In the genomic region with DNA sequence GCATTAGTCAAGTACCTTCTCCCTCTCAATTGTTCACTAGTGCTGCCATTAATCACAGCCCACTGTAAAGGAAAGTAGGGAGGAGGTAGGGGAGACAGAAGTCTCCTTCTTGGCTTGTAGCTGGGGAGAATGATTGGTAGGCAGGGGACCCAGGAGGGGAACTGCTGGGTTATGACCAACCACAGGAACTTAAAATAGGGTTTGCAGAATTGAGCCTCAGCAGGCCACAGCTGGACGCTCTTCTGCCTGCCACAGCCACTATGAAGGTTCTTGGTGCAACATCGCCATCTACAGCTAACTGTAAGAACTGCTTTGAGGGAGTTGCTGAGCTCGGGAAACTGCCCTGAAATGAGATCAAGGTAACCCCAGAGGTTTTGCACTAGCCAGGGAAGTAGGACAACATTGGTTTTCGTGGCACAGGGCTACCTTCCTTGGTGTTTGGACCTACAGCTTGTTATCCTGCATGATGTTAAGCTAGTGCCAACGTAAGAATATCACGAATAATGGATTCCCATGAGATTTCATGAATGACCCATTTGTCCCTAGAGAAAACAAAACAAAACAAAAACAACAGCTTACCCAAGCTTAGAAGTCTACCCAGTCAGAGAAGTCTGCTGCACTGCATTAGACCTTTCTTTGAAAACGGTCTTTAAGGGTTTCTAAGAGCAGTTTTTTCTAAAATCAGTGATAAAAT, we compare ENCODE assay signal across 1 cellular context.
TF ChIP-seq lines count a peak whose summit lies in the region.

No MANE protein-coding gene starts in this region.

TF ChIP-seq in GM23338, 12 proteins besides CTCF, POLR2A, EP300 and RAD21 (continued from another document):
- TF ChIP-seq REST (IDR thresholded peaks at IDR 0.05; ENCODE audit: unreplicated experiment) = no peak
- no peak for TF ChIP-seq CREB1 (CRISPR knock-in tag; IDR thresholded peaks at IDR 0.05; ENCODE audit: low read depth)
- no peak for TF ChIP-seq ZNF114 (CRISPR knock-in tag; IDR thresholded peaks at IDR 0.05)
- TF ChIP-seq ETS1 (IDR thresholded peaks at IDR 0.05) = no peak
- TF ChIP-seq EZH2 (IDR thresholded peaks at IDR 0.05; ENCODE audit: low read depth, unreplicated experiment) = no peak
- no peak for TF ChIP-seq ZNF331 (CRISPR knock-in tag; IDR thresholded peaks at IDR 0.05; ENCODE audit: low read depth)
- TF ChIP-seq STAT1 (IDR thresholded peaks at IDR 0.05; ENCODE audit: unreplicated experiment) = no peak
- TF ChIP-seq EZH2phosphoT487 (IDR thresholded peaks at IDR 0.05; ENCODE audit: unreplicated experiment) = no peak
- TF ChIP-seq, protein P1, sequence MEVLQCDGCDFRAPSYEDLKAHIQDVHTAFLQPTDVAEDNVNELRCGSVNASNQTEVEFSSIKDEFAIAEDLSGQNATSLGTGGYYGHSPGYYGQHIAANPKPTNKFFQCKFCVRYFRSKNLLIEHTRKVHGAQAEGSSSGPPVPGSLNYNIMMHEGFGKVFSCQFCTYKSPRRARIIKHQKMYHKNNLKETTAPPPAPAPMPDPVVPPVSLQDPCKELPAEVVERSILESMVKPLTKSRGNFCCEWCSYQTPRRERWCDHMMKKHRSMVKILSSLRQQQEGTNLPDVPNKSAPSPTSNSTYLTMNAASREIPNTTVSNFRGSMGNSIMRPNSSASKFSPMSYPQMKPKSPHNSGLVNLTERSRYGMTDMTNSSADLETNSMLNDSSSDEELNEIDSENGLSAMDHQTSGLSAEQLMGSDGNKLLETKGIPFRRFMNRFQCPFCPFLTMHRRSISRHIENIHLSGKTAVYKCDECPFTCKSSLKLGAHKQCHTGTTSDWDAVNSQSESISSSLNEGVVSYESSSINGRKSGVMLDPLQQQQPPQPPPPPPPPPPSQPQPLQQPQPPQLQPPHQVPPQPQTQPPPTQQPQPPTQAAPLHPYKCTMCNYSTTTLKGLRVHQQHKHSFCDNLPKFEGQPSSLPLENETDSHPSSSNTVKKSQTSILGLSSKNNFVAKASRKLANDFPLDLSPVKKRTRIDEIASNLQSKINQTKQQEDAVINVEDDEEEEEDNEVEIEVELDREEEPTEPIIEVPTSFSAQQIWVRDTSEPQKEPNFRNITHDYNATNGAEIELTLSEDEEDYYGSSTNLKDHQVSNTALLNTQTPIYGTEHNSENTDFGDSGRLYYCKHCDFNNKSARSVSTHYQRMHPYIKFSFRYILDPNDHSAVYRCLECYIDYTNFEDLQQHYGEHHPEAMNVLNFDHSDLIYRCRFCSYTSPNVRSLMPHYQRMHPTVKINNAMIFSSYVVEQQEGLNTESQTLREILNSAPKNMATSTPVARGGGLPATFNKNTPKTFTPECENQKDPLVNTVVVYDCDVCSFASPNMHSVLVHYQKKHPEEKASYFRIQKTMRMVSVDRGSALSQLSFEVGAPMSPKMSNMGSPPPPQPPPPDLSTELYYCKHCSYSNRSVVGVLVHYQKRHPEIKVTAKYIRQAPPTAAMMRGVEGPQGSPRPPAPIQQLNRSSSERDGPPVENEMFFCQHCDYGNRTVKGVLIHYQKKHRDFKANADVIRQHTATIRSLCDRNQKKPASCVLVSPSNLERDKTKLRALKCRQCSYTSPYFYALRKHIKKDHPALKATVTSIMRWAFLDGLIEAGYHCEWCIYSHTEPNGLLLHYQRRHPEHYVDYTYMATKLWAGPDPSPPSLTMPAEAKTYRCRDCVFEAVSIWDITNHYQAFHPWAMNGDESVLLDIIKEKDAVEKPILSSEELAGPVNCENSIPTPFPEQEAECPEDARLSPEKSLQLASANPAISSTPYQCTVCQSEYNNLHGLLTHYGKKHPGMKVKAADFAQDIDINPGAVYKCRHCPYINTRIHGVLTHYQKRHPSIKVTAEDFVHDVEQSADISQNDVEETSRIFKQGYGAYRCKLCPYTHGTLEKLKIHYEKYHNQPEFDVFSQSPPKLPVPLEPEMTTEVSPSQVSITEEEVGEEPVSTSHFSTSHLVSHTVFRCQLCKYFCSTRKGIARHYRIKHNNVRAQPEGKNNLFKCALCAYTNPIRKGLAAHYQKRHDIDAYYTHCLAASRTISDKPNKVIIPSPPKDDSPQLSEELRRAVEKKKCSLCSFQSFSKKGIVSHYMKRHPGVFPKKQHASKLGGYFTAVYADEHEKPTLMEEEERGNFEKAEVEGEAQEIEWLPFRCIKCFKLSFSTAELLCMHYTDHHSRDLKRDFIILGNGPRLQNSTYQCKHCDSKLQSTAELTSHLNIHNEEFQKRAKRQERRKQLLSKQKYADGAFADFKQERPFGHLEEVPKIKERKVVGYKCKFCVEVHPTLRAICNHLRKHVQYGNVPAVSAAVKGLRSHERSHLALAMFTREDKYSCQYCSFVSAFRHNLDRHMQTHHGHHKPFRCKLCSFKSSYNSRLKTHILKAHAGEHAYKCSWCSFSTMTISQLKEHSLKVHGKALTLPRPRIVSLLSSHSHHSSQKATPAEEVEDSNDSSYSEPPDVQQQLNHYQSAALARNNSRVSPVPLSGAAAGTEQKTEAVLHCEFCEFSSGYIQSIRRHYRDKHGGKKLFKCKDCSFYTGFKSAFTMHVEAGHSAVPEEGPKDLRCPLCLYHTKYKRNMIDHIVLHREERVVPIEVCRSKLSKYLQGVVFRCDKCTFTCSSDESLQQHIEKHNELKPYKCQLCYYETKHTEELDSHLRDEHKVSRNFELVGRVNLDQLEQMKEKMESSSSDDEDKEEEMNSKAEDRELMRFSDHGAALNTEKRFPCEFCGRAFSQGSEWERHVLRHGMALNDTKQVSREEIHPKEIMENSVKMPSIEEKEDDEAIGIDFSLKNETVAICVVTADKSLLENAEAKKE (CRISPR knock-in tag; IDR thresholded peaks at IDR 0.05) = no peak
- TF ChIP-seq NANOG (IDR thresholded peaks at IDR 0.05; ENCODE audit: borderline replicate concordance) = no peak
- no peak for TF ChIP-seq JUNB (IDR thresholded peaks at IDR 0.05; ENCODE audit: unreplicated experiment)
